14 cellular contexts compared by ENCODE assay signal in the genomic region with DNA sequence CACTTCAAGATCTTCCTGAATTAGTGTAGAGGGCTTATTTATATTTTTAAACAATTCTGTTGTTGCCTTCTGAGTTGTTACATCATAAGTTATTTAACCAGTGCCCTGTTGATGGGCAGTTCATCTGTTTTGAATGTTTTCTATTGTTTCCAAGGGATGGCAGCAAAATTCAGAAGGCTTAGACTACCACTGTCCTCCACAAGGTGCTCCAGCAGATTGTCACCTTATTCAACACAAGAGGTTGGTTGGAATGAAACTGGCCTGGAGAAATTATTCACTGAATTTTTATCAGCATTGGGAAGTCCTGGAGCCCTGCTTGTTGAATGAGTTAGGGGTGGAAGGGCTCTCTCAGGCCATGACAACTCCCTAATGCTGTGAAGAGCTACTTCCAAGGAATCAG. TPM values are rescaled to one million over a fixed set of nuclear protein-coding genes. Genes with fewer than 3 reads are reported as not detected.
DNase-seq lines count a peak whose midpoint lies in the region; ATAC-seq and TF ChIP-seq lines count a peak whose summit lies in the region.
"Had no signal": no experiment of that assay in that cellular context is flagged by ENCODE, and none has a peak within 500 bp of the region (broad histone marks: within the 10 kb centered on the region; RNA-seq: fewer than 3 reads in every experiment).

No MANE protein-coding gene starts in this region.

- peaks cover 27% of the 10 kb centered on the region for H3K4me1 ChIP-seq in psoas muscle

- H3K36me3 Mint-ChIP-seq in HFFc6 (ENCODE audit: low read depth) (peaks cover 25% of the 10 kb centered on the region), nephron progenitor cell (ENCODE audit: low read depth) (peaks cover 16% of the 10 kb centered on the region)
- H3K36me3 Mint-ChIP-seq in activated T-helper 17 cell treated with anti-CD3 and anti-CD28 coated beads, Interleukin-2, amount 50 U/mL, for 72 hours (ENCODE audit: low read depth): peaks cover 35% of the 10 kb centered on the region

- H3K27me3 Mint-ChIP-seq in HFFc6 (ENCODE audit: insufficient read depth): peaks cover 12% of the 10 kb centered on the region
- H3K27me3 Mint-ChIP-seq in activated T-helper 17 cell treated with anti-CD3 and anti-CD28 coated beads, Interleukin-2, amount 50 U/mL, for 72 hours: peaks cover 10% of the 10 kb centered on the region
- H3K27me3 Mint-ChIP-seq in nephron progenitor cell (ENCODE audit: low read depth, poor library complexity): peaks cover 4% of the 10 kb centered on the region

- intact Hi-C loops in psoas muscle (cut with DNase I): loop anchor here in 1 of 2 donors (10.0 kb wide), 1 partner anchor 458 kb away; no protein-coding TSS in a partner anchor

- no peak overlapping the region for H3K27ac ChIP-seq in psoas muscle
- H3K27ac ChIP-seq: upper lobe of right lung had no signal

- no peak for TF ChIP-seq POLR2A in erythroblast (IDR thresholded peaks at IDR 0.05; ENCODE audit: low read length)

- H3K4me3 Mint-ChIP-seq in HFFc6 (0 out of 2 replicates have a peak overlapping the region, but pooled peaks have one; percentile 67), nephron progenitor cell (peak overlapping the region; percentile 59)
- peak overlapping the region; percentile 97 for H3K4me3 Mint-ChIP-seq in activated T-helper 17 cell treated with anti-CD3 and anti-CD28 coated beads, Interleukin-2, amount 50 U/mL, for 72 hours

- H3K27me3 ChIP-seq in psoas muscle (ENCODE audit: insufficient read depth in 3 of 3, low read length in 2 of 3): no peaks in the 10 kb centered on the region
- H3K27me3 ChIP-seq: upper lobe of right lung had no signal

- no peak overlapping the region for H3K27ac Mint-ChIP-seq in HFFc6
- peak overlapping the region; percentile 94 for H3K27ac Mint-ChIP-seq in activated T-helper 17 cell treated with anti-CD3 and anti-CD28 coated beads, Interleukin-2, amount 50 U/mL, for 72 hours
- H3K27ac Mint-ChIP-seq in nephron progenitor cell: no peak overlapping the region

- H3K4me1 Mint-ChIP-seq in HFFc6 (ENCODE audit: low read depth) (peaks cover 38% of the 10 kb centered on the region), nephron progenitor cell (peaks cover 34% of the 10 kb centered on the region)
- peaks cover 24% of the 10 kb centered on the region for H3K4me1 Mint-ChIP-seq in activated T-helper 17 cell treated with anti-CD3 and anti-CD28 coated beads, Interleukin-2, amount 50 U/mL, for 72 hours

- H3K4me3 ChIP-seq in psoas muscle: no peak overlapping the region

- no peaks in the 10 kb centered on the region for H3K9me3 ChIP-seq in psoas muscle
- H3K9me3 ChIP-seq: upper lobe of right lung had no signal

- peak; percentile 3 for DNase-seq in NCI-H82 (lab: John Stamatoyannopoulos, UW)
- no peak for DNase-seq in NCI-H82 treated with DMSO at 0.1 percent for 48 hours (lab: John Stamatoyannopoulos, UW; ENCODE audit: unreplicated experiment)
- DNase-seq in HFFc6: no peak
- DNase-seq in nephron progenitor cell: no peak
- DNase-seq in DMS153 (lab: John Stamatoyannopoulos, UW): no peak
- DNase-seq in erythroblast (lab: John Stamatoyannopoulos, UW): no peak
- DNase-seq in psoas muscle: no peak
- DNase-seq: activated gamma-delta T cell treated with Interleukin-2 at 50 U/mL for 16 hours, Kasumi-1, SHP77, upper lobe of right lung had no signal

- H3K9me3 Mint-ChIP-seq in HFFc6 (no peaks in the 10 kb centered on the region), nephron progenitor cell (no peaks in the 10 kb centered on the region)
- no peaks in the 10 kb centered on the region for H3K9me3 Mint-ChIP-seq in activated T-helper 17 cell treated with anti-CD3 and anti-CD28 coated beads, Interleukin-2, amount 50 U/mL, for 72 hours

- no peak for ATAC-seq in activated T-helper 17 cell treated with anti-CD3 and anti-CD28 coated beads, Interleukin-2, amount 50 U/mL, for 72 hours (replicated peaks)
- no peak for ATAC-seq in psoas muscle
- ATAC-seq: upper lobe of right lung had no signal

- TF ChIP-seq CTCF in HFFc6 (IDR thresholded peaks at IDR 0.05): no peak
- no peak for TF ChIP-seq CTCF in nephron progenitor cell (IDR thresholded peaks at IDR 0.05)
- TF ChIP-seq CTCF in psoas muscle (IDR thresholded peaks at IDR 0.05): no peak

- peaks cover 6 to 8% of the 10 kb centered on the region in 2 donors for H3K36me3 ChIP-seq in psoas muscle (ENCODE audit: insufficient read depth in 1 of 2, low read depth in 1 of 2)

RNA-seq across cellular contexts. Expression of a gene that starts 1.3 kb away (rescaled TPM):
- 10 to 100 TPM; 25.7 to 32.2 (median 29.9) TPM for total RNA-seq in HFFc6 (2021; fragmentation: NEBNext Ultra II Directional; extraction: Animal tissue kit (Norgen Biotek cat#: 25700))
- 10 to 100 TPM; 10.5 to 13.7 TPM for total RNA-seq in activated T-helper 17 cell treated with anti-CD3 and anti-CD28 coated beads, Interleukin-2, amount 50 U/mL, for 72 hours
- 10 to 100 TPM in 1 of 4 donors, 1 to 10 TPM in 3; 7.5 to 10.2 (median 8.0) TPM for total RNA-seq in psoas muscle
- 1 to 10 TPM; 3.6 to 8.4 (median 5.2) TPM for polyA plus RNA-seq in psoas muscle
- total RNA-seq: Daoy had no signal

RNA-seq across cellular contexts. Expression of a gene that starts 14.2 kb away (rescaled TPM):
- total RNA-seq in HFFc6 (2021; fragmentation: NEBNext Ultra II Directional; extraction: Animal tissue kit (Norgen Biotek cat#: 25700)): not detected
- total RNA-seq in activated T-helper 17 cell treated with anti-CD3 and anti-CD28 coated beads, Interleukin-2, amount 50 U/mL, for 72 hours: not detected
- not detected for total RNA-seq in psoas muscle
- not detected for polyA plus RNA-seq in psoas muscle
- total RNA-seq: A673, Daoy, upper lobe of right lung had no signal

RNA-seq across cellular contexts. Expression of a gene that starts 31.4 kb away (rescaled TPM):
- total RNA-seq in HFFc6 (2021; fragmentation: NEBNext Ultra II Directional; extraction: Animal tissue kit (Norgen Biotek cat#: 25700)): not detected
- not detected for total RNA-seq in activated T-helper 17 cell treated with anti-CD3 and anti-CD28 coated beads, Interleukin-2, amount 50 U/mL, for 72 hours
- not detected for total RNA-seq in psoas muscle
- polyA plus RNA-seq in psoas muscle: under 1 TPM in 1 of 3 donors, not detected in 2; 0.05 TPM
- total RNA-seq: A673, Daoy, upper lobe of right lung had no signal

RNA-seq across cellular contexts. Expression of a gene that starts 31.4 kb away (rescaled TPM):
- not detected for total RNA-seq in HFFc6 (2021; fragmentation: NEBNext Ultra II Directional; extraction: Animal tissue kit (Norgen Biotek cat#: 25700))
- total RNA-seq in activated T-helper 17 cell treated with anti-CD3 and anti-CD28 coated beads, Interleukin-2, amount 50 U/mL, for 72 hours: not detected
- not detected for total RNA-seq in psoas muscle
- not detected for polyA plus RNA-seq in psoas muscle
- total RNA-seq: A673, Daoy, upper lobe of right lung had no signal

RNA-seq across cellular contexts. Expression of a gene that starts 48.7 kb away (rescaled TPM):
- total RNA-seq in HFFc6 (2021; fragmentation: NEBNext Ultra II Directional; extraction: Animal tissue kit (Norgen Biotek cat#: 25700)): not detected
- not detected for total RNA-seq in activated T-helper 17 cell treated with anti-CD3 and anti-CD28 coated beads, Interleukin-2, amount 50 U/mL, for 72 hours
- not detected for total RNA-seq in psoas muscle
- polyA plus RNA-seq in psoas muscle: not detected
- total RNA-seq: A673, Daoy, upper lobe of right lung had no signal
